ENCODE assay signal across 1 cellular context in the genomic region with DNA sequence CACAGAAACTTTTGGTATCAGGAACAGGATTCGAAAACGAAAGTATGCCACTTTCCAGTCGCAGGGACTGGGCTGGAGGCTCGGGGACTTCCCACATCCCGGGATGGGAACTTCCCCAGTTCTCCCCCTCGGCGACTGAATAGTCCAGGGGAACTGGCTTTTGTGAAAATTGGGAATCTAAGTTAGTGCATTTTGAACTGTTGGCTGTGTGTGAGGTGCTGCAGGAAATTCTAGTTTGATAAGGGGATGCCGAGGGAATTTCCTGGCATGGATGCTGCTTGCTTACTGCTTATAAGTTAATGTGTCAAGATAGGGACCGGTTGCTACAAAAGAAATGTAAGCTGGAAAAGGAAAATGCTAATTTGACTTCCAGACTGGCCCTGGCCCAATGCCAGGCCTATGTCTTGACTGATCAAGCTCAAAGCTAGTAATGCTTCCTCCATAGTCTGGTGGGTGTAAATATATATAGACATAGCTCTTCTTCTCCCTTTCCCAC.
TF ChIP-seq lines count a peak whose summit lies in the region.

No MANE protein-coding gene starts in this region.

TF ChIP-seq in HCT116, 20 proteins besides CTCF, POLR2A, EP300 and RAD21 (continued from another document):
- TF ChIP-seq ZBTB33 (IDR thresholded peaks at IDR 0.05; ENCODE audit: extremely low read depth, insufficient replicate concordance, low read length) (no peak), POLR2AphosphoS5 (IDR thresholded peaks at IDR 0.05; ENCODE audit: low read depth, low read length) (no peak), SP1 (IDR thresholded peaks at IDR 0.05; ENCODE audit: low read depth) (no peak), EZH2 (IDR thresholded peaks at IDR 0.05) (no peak)
